In the genomic region with DNA sequence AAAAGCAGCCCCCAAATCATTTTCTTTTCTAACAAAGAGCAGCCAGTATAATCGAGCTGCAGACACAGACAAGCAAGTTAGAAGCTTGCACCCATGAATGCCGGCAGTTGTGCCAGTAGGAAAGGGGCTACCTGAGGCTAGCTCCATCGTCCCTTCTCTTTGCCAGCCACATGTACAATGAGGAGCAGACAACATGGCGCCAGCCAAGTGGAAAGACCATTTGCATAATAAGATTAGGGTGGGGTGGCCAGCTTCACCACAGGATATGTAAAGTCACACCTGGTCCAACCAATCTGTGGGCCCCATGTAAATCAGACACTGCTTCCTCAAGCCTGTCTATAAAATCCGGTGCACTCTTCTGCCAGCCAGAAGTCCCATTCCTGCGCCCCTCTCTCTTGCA, we compare ENCODE assay signal across 21 cellular contexts.
DNase-seq lines count a peak whose midpoint lies in the region; ATAC-seq, FAIRE-seq and TF ChIP-seq lines count a peak whose summit lies in the region.
"Had no signal": no experiment of that assay in that cellular context is flagged by ENCODE, and none has a peak within 500 bp of the region (broad histone marks: within the 10 kb centered on the region; RNA-seq: fewer than 3 reads in every experiment).

No MANE protein-coding gene starts in this region.

- H3K27ac ChIP-seq in Karpas-422 (ENCODE audit: low read length) (no peak overlapping the region), K562 (ENCODE audit: extremely low read depth, low read depth, low read length) (no peak overlapping the region)
- H3K27ac ChIP-seq: C4-2B had no signal

- H2AFZ ChIP-seq in Karpas-422 (ENCODE audit: low read length) (peak overlapping the region; percentile 30; the same call in 1 of the 2 replicates), K562 (ENCODE audit: low read depth, low read length) (peak overlapping the region; percentile 77)

- no peak overlapping the region for H3K9ac ChIP-seq in Karpas-422 (ENCODE audit: low read length)
- H3K9ac ChIP-seq in K562 (ENCODE audit: insufficient read depth in 1 of 2, low read depth in 2 of 2, low read length in 2 of 2), result no peak overlapping the region
- H3K9ac ChIP-seq: SK-N-SH had no signal

- H3K4me3 ChIP-seq in Karpas-422 (ENCODE audit: low read length), result no peak overlapping the region
- no peak overlapping the region for H3K4me3 ChIP-seq in K562

- no TSS peak for BruUV-seq in K562 (replicated peaks; lab: Mats Ljungman, UMichigan)

- peaks cover 10% of the 10 kb centered on the region for H3K4me1 ChIP-seq in Karpas-422 (ENCODE audit: low read length)
- H3K4me1 ChIP-seq in K562 (replicated peaks in 1 of 2; ENCODE audit: control insufficient read depth in 2 of 2, insufficient read depth in 2 of 2, low read length in 2 of 2), result no peaks in the 10 kb centered on the region; a peak in 1 of 5 replicates

- no peak for TF ChIP-seq EP300 in K562 (IDR thresholded peaks at IDR 0.05; ENCODE audit: low read length)

- no peak for TF ChIP-seq RAD21 in K562 (CRISPR knock-in tag; conservative IDR thresholded peaks at IDR 0.05 in 1 of 2, IDR thresholded peaks at IDR 0.05 in 1 of 2)

- POLR2A ChIA-PET in K562 (lab: Yijun Ruan, JAX), result interaction anchor here (0.6 to 1.0 kb wide), 4 partner anchors 10 to 605 kb away, joined by 3 to 4 read pairs (median 4); no protein-coding TSS in a partner anchor

- no peaks in the 10 kb centered on the region for H4K20me1 ChIP-seq in Karpas-422 (ENCODE audit: insufficient read depth, low read depth, low read length)
- no peaks in the 10 kb centered on the region for H4K20me1 ChIP-seq in K562 (replicated peaks; ENCODE audit: control insufficient read depth, insufficient read depth, low read length)

- peak; percentile 77 for FAIRE-seq in K562 (lab: Jason Lieb, UNC)

- H3K79me2 ChIP-seq in Karpas-422 (ENCODE audit: low read length) (no peaks in the 10 kb centered on the region), K562 (ENCODE audit: control insufficient read depth, insufficient read depth, low read length) (no peaks in the 10 kb centered on the region)

- peak; percentile 79 for ATAC-seq in K562
- ATAC-seq: PC-3 had no signal

- H3K9me3 ChIP-seq in Karpas-422 (ENCODE audit: low read length) (no peaks in the 10 kb centered on the region), K562 (replicated peaks; ENCODE audit: control insufficient read depth, insufficient read depth, low read depth, low read length) (no peaks in the 10 kb centered on the region)
- H3K9me3 ChIP-seq: SK-N-SH had no signal

- intact Hi-C loops in K562 (cut with micrococcal nuclease), result no loop called here

- WGBS in K562 (ENCODE audit: insufficient coverage, low coverage, missing lambda C conversion rate), result 5% methylated on average over 6 of the region's 6 CpGs

- no peaks in the 10 kb centered on the region for H3K9me2 ChIP-seq in Karpas-422 (replicated peaks; ENCODE audit: insufficient read depth, low read length)
- H3K9me2 ChIP-seq: SK-N-SH had no signal

- DNase-seq in NCI-H146 (lab: John Stamatoyannopoulos, UW), result peak; percentile 70
- no peak for DNase-seq in NCI-H146 treated with DMSO at 0.1 percent for 48 hours (lab: John Stamatoyannopoulos, UW; ENCODE audit: unreplicated experiment)
- peak; percentile 73 for DNase-seq in Karpas-422
- peak; percentile 74 for DNase-seq in NCI-H526 treated with DMSO at 0.1 percent for 48 hours (lab: John Stamatoyannopoulos, UW)
- peak in 1 of 4 experiments; percentile 47 for DNase-seq in K562 (ENCODE audit: extremely low read depth in 1 of 4, low spot score in 3 of 4)
- no peak for DNase-seq in Ammon's horn (ENCODE audit: low spot score)
- no peak for DNase-seq in GM03348 (ENCODE audit: low spot score)
- no peak for DNase-seq in RPMI8226
- DNase-seq: 8988T; CD8-positive, alpha-beta memory T cell; EL; GF-D8; H7; NCI-H1105; NCI-H1694 treated with DMSO at 0.1 percent for 48 hours; NCI-H2081 treated with DMSO at 0.1 percent for 48 hours; NCI-H2227 treated with DMSO at 0.1 percent for 48 hours; PC-3; SHP77 treated with DMSO at 0.1 percent for 48 hours; SK-N-SH had no signal

- CTCF ChIA-PET in K562 (lab: Yijun Ruan, JAX; ENCODE audit: low intra/inter-chr PET ratio), result no interaction called here

- in situ Hi-C loops in K562 (cut with MboI), result no loop called here

- H3K4me2 ChIP-seq in Karpas-422 (ENCODE audit: low read depth, low read length, poor library complexity, severe bottlenecking) (peak overlapping the region; percentile 17), K562 (ENCODE audit: insufficient read depth, low read length) (peak overlapping the region; percentile 43)
- H3K4me2 ChIP-seq: SK-N-SH had no signal

- H3K9me1 ChIP-seq in K562 (ENCODE audit: control insufficient read depth, insufficient read depth, low read length), result no peaks in the 10 kb centered on the region

- H3K27me3 ChIP-seq in Karpas-422 (ENCODE audit: low read length) (no peaks in the 10 kb centered on the region), K562 (ENCODE audit: control insufficient read depth in 2 of 2, insufficient read depth in 2 of 2, low read length in 2 of 2) (peaks cover 12 to 53% of the 10 kb centered on the region in 2 experiments)

- TF ChIP-seq CTCF in K562 (IDR thresholded peaks at IDR 0.05 in 2 of 3, conservative IDR thresholded peaks at IDR 0.05 in 1 of 3; ENCODE audit: insufficient read depth in 2 of 3, low read depth in 1 of 3, low read length in 3 of 3), result no peak

- H3K36me3 ChIP-seq in Karpas-422 (ENCODE audit: insufficient read depth, low read length) (no peaks in the 10 kb centered on the region), K562 (ENCODE audit: control insufficient read depth, insufficient read depth, low read length) (no peaks in the 10 kb centered on the region)

- no peak for TF ChIP-seq POLR2A in K562 (conservative IDR thresholded peaks at IDR 0.05)

TF ChIP-seq in K562, 482 proteins besides CTCF, POLR2A, EP300 and RAD21 (continues in another document):
- no peak for TF ChIP-seq STAT5A (IDR thresholded peaks at IDR 0.05; ENCODE audit: borderline replicate concordance, low read length)
- TF ChIP-seq TBP (optimal IDR thresholded peaks at IDR 0.05; ENCODE audit: low read depth, low read length), result peak; percentile 12
- TF ChIP-seq PHB2 (IDR thresholded peaks at IDR 0.05; ENCODE audit: low read depth), result no peak
- TF ChIP-seq NELFE (IDR thresholded peaks at IDR 0.05; ENCODE audit: insufficient read depth, insufficient read length), result no peak
- no peak for TF ChIP-seq GMEB1 (CRISPR knock-in tag; IDR thresholded peaks at IDR 0.05)
- no peak for TF ChIP-seq ESRRB (CRISPR knock-in tag; IDR thresholded peaks at IDR 0.05; ENCODE audit: borderline replicate concordance)
- no peak for TF ChIP-seq KAT8 (IDR thresholded peaks at IDR 0.05; ENCODE audit: low read depth)
- no peak for TF ChIP-seq CXXC5 (CRISPR knock-in tag; IDR thresholded peaks at IDR 0.05)
- no peak for TF ChIP-seq TRIM25 (IDR thresholded peaks at IDR 0.05; ENCODE audit: borderline replicate concordance)
- no peak for TF ChIP-seq CEBPZ (IDR thresholded peaks at IDR 0.05; ENCODE audit: borderline replicate concordance, low read depth, low read length)
- TF ChIP-seq SREBF1 (IDR thresholded peaks at IDR 0.05; ENCODE audit: borderline replicate concordance, low read depth, low read length), result no peak

Comparison
In these comparisons a context has a peak if more than half of its experiments do, and no peak if none do; other contexts are left out.
1. DNase-seq: peak in NCI-H146 (single experiment), Karpas-422 (single experiment) and NCI-H526 treated with DMSO at 0.1 percent for 48 hours (single experiment); none in NCI-H146 treated with DMSO at 0.1 percent for 48 hours (single experiment), Ammon's horn (single experiment), GM03348 (single experiment) and RPMI8226 (single experiment).